8 cellular contexts compared by ENCODE assay signal in the genomic region with DNA sequence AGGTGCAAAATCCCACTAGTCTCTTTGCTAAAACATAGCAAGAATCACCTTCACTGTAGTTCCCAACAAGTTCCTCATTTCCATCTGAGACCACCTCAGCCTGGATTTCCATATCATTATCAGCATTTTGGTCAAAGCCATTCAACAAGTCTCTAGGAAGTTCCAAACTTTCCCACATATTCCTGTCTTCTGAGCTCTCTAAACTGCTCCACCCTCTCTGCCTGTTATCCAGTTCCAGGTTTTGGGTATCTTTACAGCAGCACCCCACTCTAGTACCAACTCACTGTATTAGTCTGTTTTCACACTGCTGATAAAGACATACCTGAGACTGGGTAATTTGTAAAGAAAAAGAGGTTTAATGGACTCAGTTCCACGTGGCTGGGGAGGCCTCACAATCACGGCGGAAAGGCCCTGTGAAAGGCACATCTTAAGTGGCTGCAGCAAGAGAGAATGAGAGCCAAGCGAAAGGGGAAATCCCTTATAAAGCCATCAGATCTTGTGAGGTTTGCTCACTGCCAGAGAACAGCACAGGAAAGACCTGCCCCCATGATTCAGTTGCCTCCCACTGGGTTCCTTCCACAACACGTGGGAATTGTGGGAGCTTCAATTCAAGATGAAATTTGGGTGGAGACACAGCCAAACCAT.
A peak's percentile ranks its signal among the peaks of the same experiment; 100 is the strongest.
DNase-seq lines count a peak whose midpoint lies in the region; ATAC-seq and TF ChIP-seq lines count a peak whose summit lies in the region.
"Not testable (repeated sequence)": the region's sequence is repeated elsewhere in the genome, so short reads cannot be mapped to it uniquely, and the experiment has no call there.

No MANE protein-coding gene starts in this region.

- in situ Hi-C loops in Caki2 (cut with HindIII; ENCODE audit: low pct_unique_long_range_greater_than_20kb, low sequenced_read_pairs), result not testable (repeated sequence)

- H3K9me3 Mint-ChIP-seq in activated B cell treated with CpG ODN at 0.5 μM for 24 hours, result not testable (repeated sequence)

- CTCF ChIA-PET in activated B cell treated with CpG ODN at 0.5 μM for 24 hours (lab: Charles Lee), result interaction anchor here (1.3 kb wide), 1 partner anchor 188 kb away, joined by 4 read pairs; no protein-coding TSS in a partner anchor

- DNase-seq in Caki2 (ENCODE audit: low read depth), result peak; percentile 41
- DNase-seq in HK-2 (ENCODE audit: unreplicated experiment), result peak; percentile 37
- not testable (repeated sequence) for DNase-seq in activated B cell treated with CpG ODN at 0.5 μM for 24 hours
- DNase-seq in amniotic epithelial cell (ENCODE audit: low read depth), result peak; percentile 88
- DNase-seq in kidney tubule cell (ENCODE audit: low spot score), result peak; percentile 74
- peak; percentile 34 for DNase-seq in stimulated activated CD4-positive, alpha-beta T cell treated with anti-CD3 and anti-CD28 coated beads, Interleukin-15, amount 100 ng/mL, for 24 hours

- intact Hi-C loops in activated B cell treated with CpG ODN at 0.5 μM for 24 hours (cut with micrococcal nuclease), result not testable (repeated sequence)

- not testable (repeated sequence) for H3K4me1 Mint-ChIP-seq in activated B cell treated with CpG ODN at 0.5 μM for 24 hours

- TF ChIP-seq CTCF in activated B cell treated with CpG ODN at 0.5 μM for 24 hours (IDR thresholded peaks at IDR 0.05), result not testable (repeated sequence)

- peak overlapping the region; percentile 18 for H3K27ac Mint-ChIP-seq in activated B cell treated with CpG ODN at 0.5 μM for 24 hours

- not testable (repeated sequence) for H3K4me3 Mint-ChIP-seq in activated B cell treated with CpG ODN at 0.5 μM for 24 hours

- peak; percentile 88 for ATAC-seq in GM19397 (IDR thresholded peaks at IDR 0.05; ENCODE audit: unreplicated experiment)
- ATAC-seq in HG02840 (IDR thresholded peaks at IDR 0.05; ENCODE audit: low FRiP score, unreplicated experiment), result peak; percentile 74
- peak; percentile 62 for ATAC-seq in activated B cell treated with CpG ODN at 0.5 μM for 24 hours (ENCODE audit: low read depth)

- H3K36me3 Mint-ChIP-seq in activated B cell treated with CpG ODN at 0.5 μM for 24 hours (ENCODE audit: low read depth), result peaks cover 17% of the 10 kb centered on the region

- POLR2A ChIA-PET in activated B cell treated with CpG ODN at 0.5 μM for 24 hours (lab: Charles Lee), result not testable (repeated sequence)

- H3K27me3 Mint-ChIP-seq in activated B cell treated with CpG ODN at 0.5 μM for 24 hours, result not testable (repeated sequence)
